Comparison of ENCODE assay signal across 11 cellular contexts in the genomic region with DNA sequence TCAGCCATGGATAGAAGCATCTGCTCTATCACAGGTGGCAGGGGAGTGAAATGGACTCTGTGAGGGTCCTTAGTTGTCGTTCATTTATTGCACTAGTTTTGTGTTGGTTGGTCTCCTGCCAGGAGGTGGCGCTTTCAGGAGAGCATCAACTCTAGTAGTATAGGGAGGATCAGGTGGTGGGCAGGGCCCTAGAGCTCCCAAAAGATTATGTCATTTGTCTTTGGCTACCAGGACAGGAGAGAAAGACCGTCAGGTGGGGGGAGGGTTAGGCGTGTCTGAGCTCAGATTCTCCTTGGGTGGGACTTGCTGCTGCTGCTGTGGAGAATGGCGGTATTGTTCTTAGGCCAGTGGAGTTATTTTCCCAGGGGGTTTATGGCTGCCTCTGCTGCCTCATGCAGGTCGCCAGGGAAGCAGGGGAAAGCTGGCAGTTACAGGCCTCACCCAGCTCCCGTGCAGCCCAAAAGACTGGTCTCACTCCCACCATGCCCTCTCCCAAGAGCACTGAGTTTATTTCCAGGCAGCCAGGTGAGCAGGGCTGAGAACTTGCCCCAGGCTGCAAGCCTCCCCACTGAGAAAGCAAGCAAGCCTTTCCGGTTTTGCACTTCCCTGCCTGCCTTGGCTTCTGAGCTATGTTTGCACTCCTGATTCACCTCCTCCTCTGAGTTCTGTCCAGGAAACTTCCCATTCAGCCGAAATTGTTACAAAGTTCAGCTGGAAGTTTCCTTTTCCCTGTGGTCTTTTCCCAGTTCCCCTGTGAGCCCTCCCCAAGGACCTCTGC.
DNase-seq lines count a peak whose midpoint lies in the region; ATAC-seq and TF ChIP-seq lines count a peak whose summit lies in the region.
"Had no signal": no experiment of that assay in that cellular context is flagged by ENCODE, and none has a peak within 500 bp of the region (broad histone marks: within the 10 kb centered on the region; RNA-seq: fewer than 3 reads in every experiment).

No MANE protein-coding gene starts in this region.

- H3K4me2 ChIP-seq in mammary epithelial cell (ENCODE audit: insufficient read depth, low read depth, low read length), result peak overlapping the region; percentile 27

- DNase-seq in HT-29 (ENCODE audit: low spot score), result peak; percentile 95
- peak; percentile 71 for DNase-seq in NCI-H345 (lab: John Stamatoyannopoulos, UW)
- DNase-seq in mammary epithelial cell, result peak; percentile 54
- peak; percentile 7 for DNase-seq in neural crest cell (ENCODE audit: low read depth, low spot score)
- DNase-seq in naive thymus-derived CD4-positive, alpha-beta T cell, result no peak
- no peak for DNase-seq in cerebellum (ENCODE audit: low spot score)
- DNase-seq: EL, Kasumi-1, kidney glomerular epithelial cell had no signal

- intact Hi-C loops in mammary epithelial cell (cut with micrococcal nuclease), result loop anchor here (10.0 kb wide), 1 partner anchor 737 kb away; a partner anchor contains a TSS
- intact Hi-C loops in naive thymus-derived CD4-positive, alpha-beta T cell (cut with micrococcal nuclease), result no loop called here

- no peaks in the 10 kb centered on the region for H3K36me3 ChIP-seq in mammary epithelial cell (ENCODE audit: insufficient read depth, low read length)
- H3K36me3 ChIP-seq in naive thymus-derived CD4-positive, alpha-beta T cell (ENCODE audit: control insufficient read depth in 2 of 3, insufficient read depth in 3 of 3, low read length in 3 of 3), result no peaks in the 10 kb centered on the region

- dilution Hi-C loops in mammary epithelial cell (cut with HindIII; ENCODE audit: low sequenced_read_pairs), result no loop called here

- H3K9me3 Mint-ChIP-seq in neural crest cell, result peaks cover 19% of the 10 kb centered on the region
- H3K9me3 Mint-ChIP-seq in naive thymus-derived CD4-positive, alpha-beta T cell, result peaks cover 6 to 44% (median 16%) of the 10 kb centered on the region in 11 donors

- H3K4me1 ChIP-seq in mammary epithelial cell (ENCODE audit: insufficient read depth, low read length), result peaks cover 8% of the 10 kb centered on the region
- no peaks in the 10 kb centered on the region for H3K4me1 ChIP-seq in naive thymus-derived CD4-positive, alpha-beta T cell (ENCODE audit: control insufficient read depth in 2 of 2, insufficient read depth in 2 of 2, low read length in 2 of 2)

- no peaks in the 10 kb centered on the region for H4K20me1 ChIP-seq in mammary epithelial cell (ENCODE audit: insufficient read depth, low read length)

- no peaks in the 10 kb centered on the region for H3K27me3 ChIP-seq in mammary epithelial cell (ENCODE audit: insufficient read depth, low read length)
- no peaks in the 10 kb centered on the region for H3K27me3 ChIP-seq in naive thymus-derived CD4-positive, alpha-beta T cell (ENCODE audit: control insufficient read depth in 2 of 2, insufficient read depth in 2 of 2, low read length in 2 of 2)

- H3K27me3 Mint-ChIP-seq in neural crest cell (ENCODE audit: low read depth), result no peaks in the 10 kb centered on the region
- H3K27me3 Mint-ChIP-seq in naive thymus-derived CD4-positive, alpha-beta T cell, result no peaks in the 10 kb centered on the region

- H3K27ac Mint-ChIP-seq in neural crest cell (ENCODE audit: unreplicated experiment), result no peak overlapping the region
- H3K27ac Mint-ChIP-seq in naive thymus-derived CD4-positive, alpha-beta T cell, result no peak overlapping the region

- no peak overlapping the region for H3K9ac ChIP-seq in mammary epithelial cell (ENCODE audit: insufficient read depth, low read length)

- POLR2A ChIA-PET in naive thymus-derived CD4-positive, alpha-beta T cell (lab: Charles Lee), result no interaction called here

- no peaks in the 10 kb centered on the region for H3K9me3 ChIP-seq in mammary epithelial cell (replicated peaks; ENCODE audit: insufficient read depth, low read length)
- H3K9me3 ChIP-seq in naive thymus-derived CD4-positive, alpha-beta T cell (ENCODE audit: control insufficient read depth in 2 of 3, low read length in 3 of 3), result peaks cover 0 to 9% (median 0%) of the 10 kb centered on the region in 3 experiments

- 62% methylated on average over 7 of the region's 9 CpGs for WGBS in mammary epithelial cell (ENCODE audit: low coverage, missing lambda C conversion rate)

- ATAC-seq in HG02938 (IDR thresholded peaks at IDR 0.05; ENCODE audit: unreplicated experiment), result no peak
- no peak for ATAC-seq in naive thymus-derived CD4-positive, alpha-beta T cell
- no peak for ATAC-seq in HG02571 (IDR thresholded peaks at IDR 0.05; ENCODE audit: unreplicated experiment)

- peak in 1 of 2 donors; percentile 18 for TF ChIP-seq CTCF in mammary epithelial cell (conservative IDR thresholded peaks at IDR 0.05 in 1 of 2, IDR thresholded peaks at IDR 0.05 in 1 of 2; ENCODE audit: extremely low read depth in 1 of 2, insufficient read depth in 1 of 2, low read depth in 1 of 2, low read length in 2 of 2)
- TF ChIP-seq CTCF in neural crest cell (conservative IDR thresholded peaks at IDR 0.05), result peak; percentile 67

- H3K4me3 Mint-ChIP-seq in neural crest cell, result no peak overlapping the region
- H3K4me3 Mint-ChIP-seq in naive thymus-derived CD4-positive, alpha-beta T cell, result no peak overlapping the region

- in situ Hi-C loops in mammary epithelial cell (cut with MboI; ENCODE audit: low sequenced_read_pairs in 2 of 2), result no loop called here

- H3K4me1 Mint-ChIP-seq in neural crest cell, result peaks cover 12% of the 10 kb centered on the region
- no peaks in the 10 kb centered on the region for H3K4me1 Mint-ChIP-seq in naive thymus-derived CD4-positive, alpha-beta T cell

- CTCF ChIA-PET in mammary epithelial cell (lab: Charles Lee; ENCODE audit: low non-redundant PET), result interaction anchor here (0.6 kb wide), 1 partner anchor 365 kb away, joined by 3 read pairs; no protein-coding TSS in a partner anchor
- CTCF ChIA-PET in naive thymus-derived CD4-positive, alpha-beta T cell (lab: Charles Lee), result no interaction called here

- peaks cover 4% of the 10 kb centered on the region for H3K36me3 Mint-ChIP-seq in neural crest cell (ENCODE audit: low read depth)
- no peaks in the 10 kb centered on the region for H3K36me3 Mint-ChIP-seq in naive thymus-derived CD4-positive, alpha-beta T cell

- H2AFZ ChIP-seq in mammary epithelial cell (ENCODE audit: low read depth, low read length), result peak overlapping the region; percentile 81

- BruUV-seq in mammary epithelial cell (replicated peaks; lab: Mats Ljungman, UMichigan), result no TSS peak

- H3K4me3 ChIP-seq in mammary epithelial cell (replicated peaks in 1 of 3; ENCODE audit: insufficient read depth in 1 of 3, low read depth in 2 of 3, low read length in 3 of 3), result no peak overlapping the region
- no peak overlapping the region for H3K4me3 ChIP-seq in naive thymus-derived CD4-positive, alpha-beta T cell (ENCODE audit: low read length)

- no peak overlapping the region for H3K27ac ChIP-seq in mammary epithelial cell (ENCODE audit: insufficient read depth, low read depth, low read length)
- H3K27ac ChIP-seq in naive thymus-derived CD4-positive, alpha-beta T cell (ENCODE audit: low read depth, low read length), result no peak overlapping the region

- H3K79me2 ChIP-seq in mammary epithelial cell (ENCODE audit: insufficient read depth, low read length), result no peaks in the 10 kb centered on the region

Comparison
In these comparisons a context has a peak if more than half of its experiments do, and no peak if none do; other contexts are left out.
1. DNase-seq: peak in HT-29 (single experiment), NCI-H345 (single experiment), mammary epithelial cell (single experiment) and neural crest cell (single experiment); none in naive thymus-derived CD4-positive, alpha-beta T cell (0 of 9) and cerebellum (single experiment).